In the genomic region with DNA sequence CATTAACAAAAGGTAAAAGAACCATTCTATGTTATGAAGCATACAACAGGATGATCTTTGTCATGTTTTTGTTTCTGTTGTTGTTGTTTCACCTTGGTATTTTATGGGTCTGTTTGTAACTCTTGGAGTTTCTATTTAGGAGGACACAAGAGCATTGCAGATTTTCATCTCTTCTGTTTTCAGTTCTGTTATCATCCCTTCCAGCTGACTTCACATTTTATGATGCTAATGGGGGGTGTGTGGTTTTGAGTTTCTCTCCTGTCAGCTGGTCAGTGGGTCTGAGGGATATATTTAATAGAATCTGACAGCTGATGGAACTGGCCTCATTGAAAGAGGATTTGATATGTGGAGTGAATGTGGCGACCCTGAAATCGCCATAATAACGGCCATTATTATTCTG, we compare ENCODE assay signal across 23 cellular contexts.
DNase-seq lines count a peak whose midpoint lies in the region; FAIRE-seq and TF ChIP-seq lines count a peak whose summit lies in the region.
"Had no signal": no experiment of that assay in that cellular context is flagged by ENCODE, and none has a peak within 500 bp of the region (broad histone marks: within the 10 kb centered on the region; RNA-seq: fewer than 3 reads in every experiment).

No MANE protein-coding gene starts in this region.

- peak; percentile 88 for FAIRE-seq in endometrium (lab: Jason Lieb, UNC)
- FAIRE-seq in D721Med (lab: Jason Lieb, UNC): no peak
- FAIRE-seq: G401.6, GM12878, GM12892, GM18507 had no signal

- intact Hi-C loops in MCF 10A (cut with micrococcal nuclease): no loop called here

- H3K9me3 ChIP-seq in WERI-Rb-1 (ENCODE audit: severe bottlenecking): no peaks in the 10 kb centered on the region
- H3K9me3 ChIP-seq: A549, Caco-2 had no signal

- H3K4me1 Mint-ChIP-seq in MCF 10A (ENCODE audit: insufficient read depth, unreplicated experiment): no peaks in the 10 kb centered on the region
- H3K4me1 Mint-ChIP-seq: B cell had no signal

- CTCF ChIA-PET in MCF 10A (lab: Yijun Ruan, JAX): no interaction called here

- no peaks in the 10 kb centered on the region for H3K27me3 ChIP-seq in WERI-Rb-1 (ENCODE audit: insufficient read depth, low read depth, severe bottlenecking)
- H3K27me3 ChIP-seq: BLaER1 treated with 17β-estradiol and CSF1 and Interleukin-3, amounts not matched to agents 10 nM and 100 nM had no signal

- H3K36me3 Mint-ChIP-seq in MCF 10A (ENCODE audit: insufficient read depth, unreplicated experiment): no peaks in the 10 kb centered on the region
- H3K36me3 Mint-ChIP-seq: CD8-positive, alpha-beta T cell had no signal

- no TSS peak for BruUV-seq in MCF 10A (replicated peaks; lab: Mats Ljungman, UMichigan)

- TF ChIP-seq CTCF in MCF 10A (IDR thresholded peaks at IDR 0.05; ENCODE audit: unreplicated experiment) (no peak), WERI-Rb-1 (IDR thresholded peaks at IDR 0.05; ENCODE audit: low read depth, low read length) (no peak), D721Med (IDR thresholded peaks at IDR 0.05; ENCODE audit: insufficient read depth, missing control alignments) (no peak)

- DNase-seq in DMS 273 (lab: John Stamatoyannopoulos, UW; ENCODE audit: unreplicated experiment) (peak; percentile 23), DMS 273 treated with DMSO at 0.1 percent for 48 hours (lab: John Stamatoyannopoulos, UW) (no peak), RPMI8226 (peak; percentile 23), retina (peak; percentile 63), MCF 10A (ENCODE audit: unreplicated experiment) (no peak), WERI-Rb-1 (no peak), D721Med (ENCODE audit: insufficient read length, low spot score) (no peak)
- DNase-seq: AML-193; Caco-2; CD4-positive, alpha-beta T cell; CD8-positive, alpha-beta T cell; DMS79 treated with DMSO at 0.1 percent for 48 hours; GF-D8 had no signal

- H3K4me3 ChIP-seq in WERI-Rb-1 (ENCODE audit: low read depth, low read length): no peak overlapping the region
- H3K4me3 ChIP-seq: A549; BLaER1 treated with 17β-estradiol and CSF1 and Interleukin-3, amounts not matched to agents 10 nM and 100 nM; GM12878 had no signal

- POLR2A ChIA-PET in MCF 10A (lab: Yijun Ruan, JAX): no interaction called here

- H3K9me3 Mint-ChIP-seq in MCF 10A (ENCODE audit: unreplicated experiment): no peaks in the 10 kb centered on the region
- H3K9me3 Mint-ChIP-seq: CD4-positive, alpha-beta T cell; CD8-positive, alpha-beta T cell had no signal

- no peak overlapping the region for H3K27ac Mint-ChIP-seq in MCF 10A (ENCODE audit: low read depth, unreplicated experiment)
- H3K27ac Mint-ChIP-seq: B cell; CD4-positive, alpha-beta T cell; CD8-positive, alpha-beta T cell had no signal

- H3K36me3 ChIP-seq in WERI-Rb-1: no peaks in the 10 kb centered on the region
- H3K36me3 ChIP-seq: BLaER1 treated with 17β-estradiol and CSF1 and Interleukin-3, amounts not matched to agents 10 nM and 100 nM had no signal

- H3K4me3 Mint-ChIP-seq in MCF 10A (ENCODE audit: unreplicated experiment): no peak overlapping the region
- H3K4me3 Mint-ChIP-seq: B cell; CD4-positive, alpha-beta T cell; CD8-positive, alpha-beta T cell had no signal

- peaks cover 12% of the 10 kb centered on the region for H3K27me3 Mint-ChIP-seq in MCF 10A (ENCODE audit: insufficient read depth, unreplicated experiment)

- H3K27ac ChIP-seq in WERI-Rb-1: no peak overlapping the region
- H3K27ac ChIP-seq: 22Rv1; A549; BLaER1 treated with 17β-estradiol and CSF1 and Interleukin-3, amounts not matched to agents 10 nM and 100 nM; C4-2B had no signal

Comparison
In these comparisons a context has a peak if more than half of its experiments do, and no peak if none do; other contexts are left out.
1. DNase-seq: peak in DMS 273 (single experiment), RPMI8226 (single experiment) and retina (single experiment); none in DMS 273 treated with DMSO at 0.1 percent for 48 hours (single experiment), MCF 10A (single experiment), WERI-Rb-1 (single experiment) and D721Med (single experiment).